20 cellular contexts compared by ENCODE assay signal in the genomic region with DNA sequence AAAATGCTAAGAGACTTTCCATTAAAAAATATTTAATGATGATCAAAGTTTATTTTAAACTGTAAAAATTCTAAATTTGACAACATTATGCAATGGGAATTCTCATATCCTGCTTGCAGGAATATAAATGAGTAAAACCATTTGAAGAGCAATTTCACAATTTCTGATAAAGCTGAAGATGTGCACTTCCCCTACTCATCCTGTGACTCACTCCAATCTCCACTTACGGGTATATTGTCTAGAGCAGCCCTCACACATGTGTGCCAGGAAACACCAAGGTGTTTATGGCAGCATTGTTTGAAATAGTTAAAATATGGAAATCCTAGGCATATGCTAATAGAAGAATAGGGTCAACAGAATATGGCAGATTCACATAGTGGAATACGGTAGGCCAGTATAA.
"Had no signal": no experiment of that assay in that cellular context is flagged by ENCODE, and none has a peak within 500 bp of the region (broad histone marks: within the 10 kb centered on the region; RNA-seq: fewer than 3 reads in every experiment).

No MANE protein-coding gene starts in this region.

- H3K9me3 Mint-ChIP-seq: activated CD4-positive, alpha-beta T cell treated with anti-CD3 and anti-CD28 coated beads, Interleukin-2, amount 10 ng/mL, durations not matched to agents 7 days and 5 days; activated T-helper 1 cell treated with anti-CD3 and anti-CD28 coated beads, Interleukin-12 subunit alpha, Interleukin-12 subunit beta, Interleukin-2, Interleukin-4 antibody, amounts not matched to agents 30 ng/mL and 10 ng/mL and 1 ng/mL, durations not matched to agents 14 hours and 24 hours and 36 hours; endodermal cell; stimulated activated memory B cell treated with anti-CD40 and anti-IgM and Interleukin-4, amounts not matched to agents 10 μg/mL and 1 μg/mL and 100 μg/mL, for 72 hours had no signal

- H3K9me3 ChIP-seq: left ventricle myocardium inferior, sigmoid colon had no signal

- H3K4me3 Mint-ChIP-seq: activated CD4-positive, alpha-beta T cell treated with anti-CD3 and anti-CD28 coated beads, Interleukin-2, amount 10 ng/mL, durations not matched to agents 7 days and 5 days; activated T-helper 1 cell treated with anti-CD3 and anti-CD28 coated beads, Interleukin-12 subunit alpha, Interleukin-12 subunit beta, Interleukin-2, Interleukin-4 antibody, amounts not matched to agents 30 ng/mL and 10 ng/mL and 1 ng/mL, durations not matched to agents 14 hours and 24 hours and 36 hours; endodermal cell; memory B cell; naive thymus-derived CD8-positive, alpha-beta T cell; stimulated activated memory B cell treated with anti-CD40 and anti-IgM and Interleukin-4, amounts not matched to agents 10 μg/mL and 1 μg/mL and 100 μg/mL, for 72 hours had no signal

- H3K27me3 Mint-ChIP-seq: activated CD4-positive, alpha-beta T cell treated with anti-CD3 and anti-CD28 coated beads, Interleukin-2, amount 10 ng/mL, durations not matched to agents 7 days and 5 days; memory B cell; naive thymus-derived CD8-positive, alpha-beta T cell; stimulated activated memory B cell treated with anti-CD40 and anti-IgM and Interleukin-4, amounts not matched to agents 10 μg/mL and 1 μg/mL and 100 μg/mL, for 72 hours had no signal

- H3K9ac ChIP-seq: parathyroid adenoma had no signal

- H3K36me3 Mint-ChIP-seq: naive thymus-derived CD8-positive, alpha-beta T cell; stimulated activated memory B cell treated with anti-CD40 and anti-IgM and Interleukin-4, amounts not matched to agents 10 μg/mL and 1 μg/mL and 100 μg/mL, for 72 hours had no signal

- H3K27ac ChIP-seq: cardiac muscle cell, dorsolateral prefrontal cortex, left ventricle myocardium inferior, parathyroid adenoma, sigmoid colon had no signal

- H3K27me3 ChIP-seq: cardiac muscle cell, dorsolateral prefrontal cortex, sigmoid colon had no signal

- ATAC-seq: naive thymus-derived CD8-positive, alpha-beta T cell; stimulated activated memory B cell treated with anti-CD40 and anti-IgM and Interleukin-4, amounts not matched to agents 10 μg/mL and 1 μg/mL and 100 μg/mL, for 72 hours had no signal

- DNase-seq: activated CD4-positive, alpha-beta T cell treated with anti-CD3 and anti-CD28 coated beads, Interleukin-2, amount 10 ng/mL, durations not matched to agents 7 days and 5 days; activated CD4-positive, CD25-positive, alpha-beta regulatory T cell; activated CD8-positive, alpha-beta memory T cell treated with anti-CD3 and anti-CD28 coated beads for 24 hours; aorta; dorsolateral prefrontal cortex; endodermal cell; erythroblast; hippocampal formation; kidney; left ventricle myocardium inferior; naive thymus-derived CD8-positive, alpha-beta T cell; sigmoid colon; stimulated activated CD4-positive, alpha-beta T cell treated with anti-CD3 and anti-CD28 coated beads, Interleukin-12 subunit alpha, Interleukin-12 subunit beta, amount 100 ng/mL, for 4 hours; stimulated activated CD4-positive, alpha-beta T cell treated with anti-CD3 and anti-CD28 coated beads, Interleukin-2, amount 100 ng/mL, for 24 hours; T-helper 2 cell had no signal

- H3K36me3 ChIP-seq: cardiac muscle cell, left ventricle myocardium inferior, sigmoid colon had no signal

- H3K4me1 ChIP-seq: left ventricle myocardium inferior, parathyroid adenoma, sigmoid colon had no signal

- H3K4me3 ChIP-seq: cardiac muscle cell, dorsolateral prefrontal cortex, left ventricle myocardium inferior, sigmoid colon had no signal

- H3K79me2 ChIP-seq: parathyroid adenoma had no signal

- H3K4me1 Mint-ChIP-seq: activated CD4-positive, alpha-beta T cell treated with anti-CD3 and anti-CD28 coated beads, Interleukin-2, amount 10 ng/mL, durations not matched to agents 7 days and 5 days; endodermal cell; memory B cell; naive thymus-derived CD8-positive, alpha-beta T cell; stimulated activated memory B cell treated with anti-CD40 and anti-IgM and Interleukin-4, amounts not matched to agents 10 μg/mL and 1 μg/mL and 100 μg/mL, for 72 hours had no signal

- H3K27ac Mint-ChIP-seq: activated CD4-positive, alpha-beta T cell treated with anti-CD3 and anti-CD28 coated beads, Interleukin-2, amount 10 ng/mL, durations not matched to agents 7 days and 5 days; activated T-helper 1 cell treated with anti-CD3 and anti-CD28 coated beads, Interleukin-12 subunit alpha, Interleukin-12 subunit beta, Interleukin-2, Interleukin-4 antibody, amounts not matched to agents 30 ng/mL and 10 ng/mL and 1 ng/mL, durations not matched to agents 14 hours and 24 hours and 36 hours; endodermal cell; memory B cell; naive thymus-derived CD8-positive, alpha-beta T cell; stimulated activated memory B cell treated with anti-CD40 and anti-IgM and Interleukin-4, amounts not matched to agents 10 μg/mL and 1 μg/mL and 100 μg/mL, for 72 hours had no signal

- H2AFZ ChIP-seq: parathyroid adenoma had no signal
